ENCODE assay signal across 8 cellular contexts in genomic region chr6:133983099-133983939, GRCh38. TPM values are rescaled to one million over a fixed set of nuclear protein-coding genes. Genes with fewer than 3 reads are reported as not detected.
A peak's percentile ranks its signal among the peaks of the same experiment; 100 is the strongest.
DNase-seq lines count a peak whose midpoint lies in the region; ATAC-seq and TF ChIP-seq lines count a peak whose summit lies in the region.

No MANE protein-coding gene starts in this region.

- DNase-seq in heart left ventricle (peak in 2 of 5 donors; percentile 34 to 70), right atrium auricular region (ENCODE audit: low spot score) (no peak), iPS-NIHi7 (ENCODE audit: extremely low spot score) (peak; percentile 28), NCI-H2227 treated with DMSO at 0.1 percent for 48 hours (lab: John Stamatoyannopoulos, UW) (no peak), NCI-H1105 (lab: John Stamatoyannopoulos, UW) (no peak)
- DNase-seq in activated CD8-positive, alpha-beta T cell treated with anti-CD3 and anti-CD28 coated beads, Interleukin-2, amount 10 ng/mL, durations not matched to agents 7 days and 5 days: peak; percentile 69

- H3K9me3 Mint-ChIP-seq in activated CD8-positive, alpha-beta T cell treated with anti-CD3 and anti-CD28 coated beads, Interleukin-2, amount 10 ng/mL, durations not matched to agents 7 days and 5 days (ENCODE audit: insufficient read depth): no peaks in the 10 kb centered on the region

- intact Hi-C loops in heart left ventricle (cut with DNase I): no loop called here

- WGBS in heart left ventricle, 4 donors: 71 to 76% (median 73%) methylated on average over 9 of the region's 9 CpGs

- TF ChIP-seq CTCF in heart left ventricle (IDR thresholded peaks at IDR 0.05): no peak
- no peak for TF ChIP-seq CTCF in right atrium auricular region (IDR thresholded peaks at IDR 0.05)

- no peaks in the 10 kb centered on the region for H3K9me3 ChIP-seq in heart left ventricle
- no peaks in the 10 kb centered on the region for H3K9me3 ChIP-seq in right atrium auricular region

- peaks cover 50% of the 10 kb centered on the region for H3K4me1 Mint-ChIP-seq in activated CD8-positive, alpha-beta T cell treated with anti-CD3 and anti-CD28 coated beads, Interleukin-2, amount 10 ng/mL, durations not matched to agents 7 days and 5 days (ENCODE audit: low read depth)

- peak overlapping the region; percentile 66 for H3K27ac Mint-ChIP-seq in activated CD8-positive, alpha-beta T cell treated with anti-CD3 and anti-CD28 coated beads, Interleukin-2, amount 10 ng/mL, durations not matched to agents 7 days and 5 days

- TF ChIP-seq POLR2A in heart left ventricle (IDR thresholded peaks at IDR 0.05): no peak

- peak overlapping the region; percentile 35 for H3K4me3 Mint-ChIP-seq in activated CD8-positive, alpha-beta T cell treated with anti-CD3 and anti-CD28 coated beads, Interleukin-2, amount 10 ng/mL, durations not matched to agents 7 days and 5 days

- H3K27me3 ChIP-seq in heart left ventricle (no peaks in the 10 kb centered on the region), right atrium auricular region (no peaks in the 10 kb centered on the region)

- H3K36me3 ChIP-seq in heart left ventricle: peaks cover 0 to 84% (median 45%) of the 10 kb centered on the region in 9 donors
- H3K36me3 ChIP-seq in right atrium auricular region: peaks cover 29% of the 10 kb centered on the region

- peak in 3 of 4 donors; percentile 55 to 61 (median 59) for ATAC-seq in heart left ventricle
- peak; percentile 92 for ATAC-seq in activated CD8-positive, alpha-beta T cell treated with anti-CD3 and anti-CD28 coated beads, Interleukin-2, amount 10 ng/mL, durations not matched to agents 7 days and 5 days
- no peak for ATAC-seq in HG02885 (IDR thresholded peaks at IDR 0.05; ENCODE audit: poor library complexity, unreplicated experiment)
- no peak for ATAC-seq in HG03045 (IDR thresholded peaks at IDR 0.05; ENCODE audit: unreplicated experiment)

- no peak overlapping the region for H3K4me3 ChIP-seq in heart left ventricle
- no peak overlapping the region for H3K4me3 ChIP-seq in right atrium auricular region

- H3K4me1 ChIP-seq in heart left ventricle: peaks cover 0 to 11% (median 8%) of the 10 kb centered on the region in 12 donors
- H3K4me1 ChIP-seq in right atrium auricular region: peaks cover 0 to 9% of the 10 kb centered on the region in 2 donors

- peaks cover 50% of the 10 kb centered on the region for H3K36me3 Mint-ChIP-seq in activated CD8-positive, alpha-beta T cell treated with anti-CD3 and anti-CD28 coated beads, Interleukin-2, amount 10 ng/mL, durations not matched to agents 7 days and 5 days (ENCODE audit: low read depth)

- H3K27me3 Mint-ChIP-seq in activated CD8-positive, alpha-beta T cell treated with anti-CD3 and anti-CD28 coated beads, Interleukin-2, amount 10 ng/mL, durations not matched to agents 7 days and 5 days (ENCODE audit: low read depth): no peaks in the 10 kb centered on the region

- CTCF ChIA-PET in activated CD8-positive, alpha-beta T cell treated with anti-CD3 and anti-CD28 coated beads, Interleukin-2, amount 10 ng/mL, durations not matched to agents 7 days and 5 days (lab: Charles Lee): interaction anchor here (0.9 to 4.1 kb wide), 13 partner anchors 10 to 140 kb away, joined by 3 to 38 read pairs (median 6); no protein-coding TSS in a partner anchor

- POLR2A ChIA-PET in activated CD8-positive, alpha-beta T cell treated with anti-CD3 and anti-CD28 coated beads, Interleukin-2, amount 10 ng/mL, durations not matched to agents 7 days and 5 days (lab: Charles Lee): no interaction called here

- H3K27ac ChIP-seq in heart left ventricle (no peak overlapping the region), right atrium auricular region (no peak overlapping the region)

RNA-seq across cellular contexts. Expression of gene TBPL1, which starts 30.3 kb away (rescaled TPM):
- total RNA-seq in heart left ventricle (10 to 100 TPM in 8 of 9 donors, 1 to 10 TPM in 1; 9.9 to 20.3 (median 15.4) TPM), right atrium auricular region (10 to 100 TPM; 18.9 to 22.6 TPM)
- polyA plus RNA-seq in heart left ventricle: 10 to 100 TPM; 16.4 to 16.9 TPM
- 10 to 100 TPM; 29.1 to 35.2 TPM for total RNA-seq in activated CD8-positive, alpha-beta T cell treated with anti-CD3 and anti-CD28 coated beads, Interleukin-2, amount 10 ng/mL, durations not matched to agents 7 days and 5 days

Comparison
In these comparisons a context has a peak if more than half of its experiments do, and no peak if none do; other contexts are left out.
1. ATAC-seq: peak in heart left ventricle (3 of 4) and activated CD8-positive, alpha-beta T cell treated with anti-CD3 and anti-CD28 coated beads, Interleukin-2, amount 10 ng/mL, durations not matched to agents 7 days and 5 days (single experiment); none in HG02885 (single experiment) and HG03045 (single experiment).
2. DNase-seq: peak in activated CD8-positive, alpha-beta T cell treated with anti-CD3 and anti-CD28 coated beads, Interleukin-2, amount 10 ng/mL, durations not matched to agents 7 days and 5 days (single experiment) and iPS-NIHi7 (single experiment); none in right atrium auricular region (single experiment), NCI-H2227 treated with DMSO at 0.1 percent for 48 hours (single experiment) and NCI-H1105 (single experiment).